In genomic region chr14:25884657-25885056, GRCh38 we compare ENCODE assay signal across 27 cellular contexts.
"Had no signal": no experiment of that assay in that cellular context is flagged by ENCODE, and none has a peak within 500 bp of the region (broad histone marks: within the 10 kb centered on the region; RNA-seq: fewer than 3 reads in every experiment).

No MANE protein-coding gene starts in this region.

- H3K36me3 ChIP-seq: colonic mucosa, esophagus muscularis mucosa, esophagus squamous epithelium, gastrocnemius medialis, gastroesophageal sphincter, heart left ventricle had no signal

- H3K27me3 ChIP-seq: colonic mucosa, dorsolateral prefrontal cortex, esophagus muscularis mucosa, esophagus squamous epithelium, foreskin keratinocyte, gastrocnemius medialis, gastroesophageal sphincter, heart left ventricle had no signal

- H3K4me1 ChIP-seq: colonic mucosa, esophagus muscularis mucosa, esophagus squamous epithelium, gastrocnemius medialis, gastroesophageal sphincter, heart left ventricle had no signal

- DNase-seq: colonic mucosa; cortex of kidney; dermis blood vessel endothelial cell; dorsolateral prefrontal cortex; effector CD4-positive, alpha-beta T cell; effector CD8-positive, alpha-beta T cell; effector memory CD4-positive, alpha-beta T cell; effector memory CD8-positive, alpha-beta T cell; endodermal cell; erythroblast; esophagus squamous epithelium; foreskin fibroblast; foreskin keratinocyte; foreskin melanocyte; gastrocnemius medialis; glutamatergic neuron; head of caudate nucleus; heart left ventricle had no signal

- FAIRE-seq: colon, endometrium, endothelial cell of umbilical vein, frontal cortex had no signal

- ATAC-seq: effector memory CD8-positive, alpha-beta T cell; esophagus mucosa; foreskin keratinocyte; gastrocnemius medialis; gastroesophageal sphincter; heart left ventricle had no signal

- H3K27ac ChIP-seq: colonic mucosa, coronary artery, dorsolateral prefrontal cortex, epithelial cell of prostate, esophagus muscularis mucosa, esophagus squamous epithelium, foreskin keratinocyte, gastrocnemius medialis, gastroesophageal sphincter, heart left ventricle had no signal

- H3K9me3 ChIP-seq: colonic mucosa, esophagus muscularis mucosa, esophagus squamous epithelium, gastrocnemius medialis, gastroesophageal sphincter, heart left ventricle had no signal

- H3K4me3 ChIP-seq: colonic mucosa, coronary artery, dorsolateral prefrontal cortex, esophagus muscularis mucosa, esophagus squamous epithelium, gastrocnemius medialis, gastroesophageal sphincter, heart left ventricle had no signal
